In the genomic region with DNA sequence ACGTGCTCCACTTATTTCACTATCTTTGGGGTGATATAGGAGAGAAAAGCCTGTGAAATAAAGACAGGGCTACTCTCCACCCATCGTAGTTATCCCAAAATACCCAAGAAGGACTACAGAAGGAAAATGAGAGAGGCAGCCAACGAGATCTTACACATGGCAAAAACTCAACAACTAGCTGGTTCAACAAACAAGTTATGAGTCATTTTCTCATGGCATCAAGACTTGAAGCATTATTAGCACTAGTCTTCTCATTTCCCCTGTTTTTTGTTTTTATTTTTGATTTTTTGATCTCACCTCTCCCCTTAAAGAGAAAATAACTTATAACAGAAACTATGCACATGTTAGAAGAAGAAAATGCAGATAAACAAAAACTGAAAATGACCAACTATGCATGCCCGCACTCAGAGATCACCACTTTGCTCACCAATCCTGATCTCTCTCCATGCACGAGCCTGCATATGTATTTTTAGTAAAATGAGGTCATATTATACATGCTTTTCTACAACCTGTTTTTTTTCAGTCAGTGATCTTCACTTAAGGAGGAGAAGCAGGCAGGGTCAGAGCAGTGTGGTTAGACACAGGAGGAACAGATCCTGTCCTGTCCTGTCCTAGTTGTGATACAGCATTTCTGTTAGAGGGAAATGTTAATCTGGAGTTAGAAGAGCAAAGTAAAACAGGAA, we compare ENCODE assay signal across 8 cellular contexts. TPM values are rescaled to one million over a fixed set of nuclear protein-coding genes. Genes with fewer than 3 reads are reported as not detected.
A peak's percentile ranks its signal among the peaks of the same experiment; 100 is the strongest.
DNase-seq lines count a peak whose midpoint lies in the region; ATAC-seq and TF ChIP-seq lines count a peak whose summit lies in the region.

No MANE protein-coding gene starts in this region.

- H3K4me3 ChIP-seq in CD4-positive, alpha-beta memory T cell (ENCODE audit: low read length in 2 of 2) = peak overlapping the region; percentile 80 to 88
- peak overlapping the region in 1 of 2 donors; percentile 7 for H3K4me3 ChIP-seq in muscle layer of colon (ENCODE audit: low read depth in 1 of 2, low read length in 2 of 2)
- H3K4me3 ChIP-seq in GM23338 = no peak overlapping the region

- H3K9me3 ChIP-seq in CD4-positive, alpha-beta memory T cell (ENCODE audit: control insufficient read depth in 1 of 2, low read length in 2 of 2) = no peaks in the 10 kb centered on the region
- H3K9me3 ChIP-seq in muscle layer of colon (ENCODE audit: low read length) = no peaks in the 10 kb centered on the region

- H2AFZ ChIP-seq in GM23338 = no peak overlapping the region

- peak overlapping the region; percentile 12 for H3K9ac ChIP-seq in muscle layer of colon (ENCODE audit: low read length)

- POLR2A ChIA-PET in CD4-positive, alpha-beta memory T cell (lab: Charles Lee; ENCODE audit: partially characterized antibody) = interaction anchor here (1.3 to 10.0 kb wide), 11 partner anchors 7 to 53 kb away, joined by 5 to 427 read pairs (median 8); a partner anchor contains a TSS

- peaks cover 97% of the 10 kb centered on the region for H3K4me1 ChIP-seq in CD4-positive, alpha-beta memory T cell (ENCODE audit: insufficient read depth, low read length)
- H3K4me1 ChIP-seq in muscle layer of colon (ENCODE audit: insufficient read depth, low read length) (peaks cover 70% of the 10 kb centered on the region), GM23338 (ENCODE audit: insufficient read depth) (no peaks in the 10 kb centered on the region)

- H3K4me3 Mint-ChIP-seq in CD4-positive, alpha-beta memory T cell = peak overlapping the region; percentile 93 to 99 (median 97)
- peak overlapping the region; percentile 79 for H3K4me3 Mint-ChIP-seq in activated naive CD8-positive, alpha-beta T cell treated with anti-CD3 and anti-CD28 coated beads, Interleukin-2, amount 50 U/mL, for 24 hours
- H3K4me3 Mint-ChIP-seq in GM23338 (no peak overlapping the region), Calu3 (ENCODE audit: low read depth, unreplicated experiment) (no peak overlapping the region)

- H3K79me2 ChIP-seq in GM23338 (replicated peaks; ENCODE audit: insufficient read depth) = peaks cover 91% of the 10 kb centered on the region

- no peak for TF ChIP-seq CTCF in GM23338 (conservative IDR thresholded peaks at IDR 0.05; ENCODE audit: low read depth in 2 of 2)
- no peak for TF ChIP-seq CTCF in Calu3 (IDR thresholded peaks at IDR 0.05; ENCODE audit: unreplicated experiment)

- H3K4me1 Mint-ChIP-seq in CD4-positive, alpha-beta memory T cell = peaks cover 70 to 98% (median 81%) of the 10 kb centered on the region in 4 donors
- H3K4me1 Mint-ChIP-seq in activated naive CD8-positive, alpha-beta T cell treated with anti-CD3 and anti-CD28 coated beads, Interleukin-2, amount 50 U/mL, for 24 hours = peaks cover 92% of the 10 kb centered on the region
- H3K4me1 Mint-ChIP-seq in GM23338 = peaks cover 2% of the 10 kb centered on the region; the same call in 2 of the 3 replicates
- peaks cover 22% of the 10 kb centered on the region for H3K4me1 Mint-ChIP-seq in Calu3 (ENCODE audit: low read depth, unreplicated experiment)

- peaks cover 24 to 34% of the 10 kb centered on the region in 2 donors for H3K36me3 Mint-ChIP-seq in CD4-positive, alpha-beta memory T cell
- H3K36me3 Mint-ChIP-seq in activated naive CD8-positive, alpha-beta T cell treated with anti-CD3 and anti-CD28 coated beads, Interleukin-2, amount 50 U/mL, for 24 hours (ENCODE audit: low read depth) = peaks cover 8% of the 10 kb centered on the region
- H3K36me3 Mint-ChIP-seq in GM23338 (ENCODE audit: low read depth) (peaks cover 11% of the 10 kb centered on the region; the same call in 1 of the 3 replicates), Calu3 (ENCODE audit: insufficient read depth, unreplicated experiment) (no peaks in the 10 kb centered on the region)

- H3K36me3 ChIP-seq in CD4-positive, alpha-beta memory T cell (ENCODE audit: insufficient read depth, low read length) = peaks cover 4% of the 10 kb centered on the region
- H3K36me3 ChIP-seq in muscle layer of colon (ENCODE audit: insufficient read depth, low read length) = no peaks in the 10 kb centered on the region
- H3K36me3 ChIP-seq in GM23338 (ENCODE audit: insufficient read depth) = no peaks in the 10 kb centered on the region

- H4K20me1 ChIP-seq in GM23338 (replicated peaks; ENCODE audit: insufficient read depth) = peaks cover 45% of the 10 kb centered on the region

- peak in 1 of 5 donors; percentile 45 for DNase-seq in CD4-positive, alpha-beta memory T cell
- DNase-seq in activated naive CD8-positive, alpha-beta T cell treated with anti-CD3 and anti-CD28 coated beads, Interleukin-2, amount 50 U/mL, for 24 hours = no peak
- DNase-seq in GM23338 (ENCODE audit: low spot score) = no peak
- no peak for DNase-seq in midbrain (lab: John Stamatoyannopoulos, UW)
- no peak for DNase-seq in Calu3

- no peaks in the 10 kb centered on the region for H3K27me3 ChIP-seq in CD4-positive, alpha-beta memory T cell (ENCODE audit: insufficient read depth, low read length)
- H3K27me3 ChIP-seq in muscle layer of colon (ENCODE audit: control insufficient read depth in 1 of 2, insufficient read depth in 2 of 2, low read length in 2 of 2) (no peaks in the 10 kb centered on the region), GM23338 (ENCODE audit: insufficient read depth) (no peaks in the 10 kb centered on the region)

- no peaks in the 10 kb centered on the region for H3F3A ChIP-seq in GM23338 (replicated peaks; ENCODE audit: low read depth)

- no peaks in the 10 kb centered on the region for H3K9me2 ChIP-seq in GM23338 (ENCODE audit: insufficient read depth)

- CTCF ChIA-PET in CD4-positive, alpha-beta memory T cell (lab: Charles Lee; ENCODE audit: partially characterized antibody) = interaction anchor here (0.8 to 9.1 kb wide), 6 partner anchors 11 to 32 kb away, joined by 3 to 51 read pairs (median 6); a partner anchor contains a TSS
- CTCF ChIA-PET in Calu3 (lab: Charles Lee) = no interaction called here

- H3K27ac ChIP-seq in CD4-positive, alpha-beta memory T cell (ENCODE audit: low read depth, low read length) = peak overlapping the region; percentile 99
- peak overlapping the region; percentile 79 for H3K27ac ChIP-seq in muscle layer of colon (ENCODE audit: low read depth, low read length)
- H3K27ac ChIP-seq in GM23338 (ENCODE audit: low read depth) = no peak overlapping the region

- peak overlapping the region; percentile 99 to 100 (median 100) for H3K27ac Mint-ChIP-seq in CD4-positive, alpha-beta memory T cell
- peak overlapping the region; percentile 92 for H3K27ac Mint-ChIP-seq in activated naive CD8-positive, alpha-beta T cell treated with anti-CD3 and anti-CD28 coated beads, Interleukin-2, amount 50 U/mL, for 24 hours
- no peak overlapping the region for H3K27ac Mint-ChIP-seq in GM23338
- no peak overlapping the region for H3K27ac Mint-ChIP-seq in Calu3 (ENCODE audit: unreplicated experiment)

- no TSS peak for BruUV-seq in Calu3 (replicated peaks; lab: Mats Ljungman, UMichigan)

- no peak overlapping the region for H3K4me2 ChIP-seq in GM23338

- H3K9me3 Mint-ChIP-seq in CD4-positive, alpha-beta memory T cell = no peaks in the 10 kb centered on the region
- no peaks in the 10 kb centered on the region for H3K9me3 Mint-ChIP-seq in activated naive CD8-positive, alpha-beta T cell treated with anti-CD3 and anti-CD28 coated beads, Interleukin-2, amount 50 U/mL, for 24 hours
- H3K9me3 Mint-ChIP-seq in GM23338 (no peaks in the 10 kb centered on the region), Calu3 (ENCODE audit: low read depth, unreplicated experiment) (no peaks in the 10 kb centered on the region)

- no peaks in the 10 kb centered on the region for H3K27me3 Mint-ChIP-seq in CD4-positive, alpha-beta memory T cell
- no peaks in the 10 kb centered on the region for H3K27me3 Mint-ChIP-seq in activated naive CD8-positive, alpha-beta T cell treated with anti-CD3 and anti-CD28 coated beads, Interleukin-2, amount 50 U/mL, for 24 hours
- H3K27me3 Mint-ChIP-seq in GM23338 (ENCODE audit: insufficient read depth, low read depth, poor library complexity) (no peaks in the 10 kb centered on the region), Calu3 (ENCODE audit: unreplicated experiment) (no peaks in the 10 kb centered on the region)

- peak; percentile 42 for ATAC-seq in HG02938 (IDR thresholded peaks at IDR 0.05; ENCODE audit: unreplicated experiment)
- ATAC-seq in activated naive CD8-positive, alpha-beta T cell treated with anti-CD3 and anti-CD28 coated beads, Interleukin-2, amount 50 U/mL, for 24 hours = no peak
- no peak for ATAC-seq in GM23338
- no peak for ATAC-seq in GM21528 (IDR thresholded peaks at IDR 0.05; ENCODE audit: low FRiP score, unreplicated experiment)

- intact Hi-C loops in CD4-positive, alpha-beta memory T cell (cut with micrococcal nuclease) = no loop called here
- intact Hi-C loops in Calu3 (cut with micrococcal nuclease; ENCODE audit: unreplicated experiment) = no loop called here

TF ChIP-seq in GM23338, 12 proteins besides CTCF, POLR2A, EP300 and RAD21 (continues in another document):
- no peak for TF ChIP-seq ZNF331 (CRISPR knock-in tag; IDR thresholded peaks at IDR 0.05; ENCODE audit: low read depth)
- no peak for TF ChIP-seq STAT1 (IDR thresholded peaks at IDR 0.05; ENCODE audit: unreplicated experiment)

RNA-seq across cellular contexts. Expression of a gene that starts 22.8 kb away (rescaled TPM):
- total RNA-seq in CD4-positive, alpha-beta memory T cell = 100 to 1,000 TPM in 1 of 2 experiments, 10 to 100 TPM in 1; 95.1 to 102 TPM
- polyA plus RNA-seq in CD4-positive, alpha-beta memory T cell = 10 to 100 TPM; 61.2 to 73.4 TPM
- 21.4 and 46.4 TPM in 2 replicates for total RNA-seq in GM23338 (2014; rRNA removed; shearing (Covaris generic))
- polyA plus RNA-seq in GM23338 (2016; fragmentation: Nextera tagmentation; extraction: Ambion mirVana) = 19.8 and 21.3 TPM in 2 replicates
- 14.2 and 14.9 TPM in 2 replicates for total RNA-seq in Calu3 (2022)

RNA-seq across cellular contexts. Expression of a gene that starts 33.4 kb away (rescaled TPM):
- 10 to 100 TPM; 48.4 to 52.1 TPM for total RNA-seq in CD4-positive, alpha-beta memory T cell
- 10 to 100 TPM; 30.8 to 38.9 TPM for polyA plus RNA-seq in CD4-positive, alpha-beta memory T cell
- 56.7 and 59.7 TPM in 2 replicates for total RNA-seq in GM23338 (2014; rRNA removed; shearing (Covaris generic))
- 54.8 and 58.9 TPM in 2 replicates for polyA plus RNA-seq in GM23338 (2016; fragmentation: Nextera tagmentation; extraction: Ambion mirVana)
- 117 and 127 TPM in 2 replicates for total RNA-seq in Calu3 (2022)

RNA-seq across cellular contexts. Expression of a gene that starts 47.3 kb away (rescaled TPM):
- total RNA-seq in CD4-positive, alpha-beta memory T cell = 100 to 1,000 TPM; 115 to 120 TPM
- polyA plus RNA-seq in CD4-positive, alpha-beta memory T cell = 10 to 100 TPM; 37.6 to 55.3 TPM
- total RNA-seq in GM23338 (2014; rRNA removed; shearing (Covaris generic)) = 187 and 226 TPM in 2 replicates
- polyA plus RNA-seq in GM23338 (2016; fragmentation: Nextera tagmentation; extraction: Ambion mirVana) = 30.5 and 31.0 TPM in 2 replicates
- 90.6 and 96.7 TPM in 2 replicates for total RNA-seq in Calu3 (2022)

Comparison
In these comparisons a context has a peak if more than half of its experiments do, and no peak if none do; other contexts are left out.
1. H3K27ac Mint-ChIP-seq: peak in CD4-positive, alpha-beta memory T cell (7 of 7) and activated naive CD8-positive, alpha-beta T cell treated with anti-CD3 and anti-CD28 coated beads, Interleukin-2, amount 50 U/mL, for 24 hours (single experiment); none in GM23338 (single experiment) and Calu3 (single experiment).
2. H3K4me3 Mint-ChIP-seq: peak in CD4-positive, alpha-beta memory T cell (8 of 8) and activated naive CD8-positive, alpha-beta T cell treated with anti-CD3 and anti-CD28 coated beads, Interleukin-2, amount 50 U/mL, for 24 hours (single experiment); none in GM23338 (single experiment) and Calu3 (single experiment).